In the genomic region with DNA sequence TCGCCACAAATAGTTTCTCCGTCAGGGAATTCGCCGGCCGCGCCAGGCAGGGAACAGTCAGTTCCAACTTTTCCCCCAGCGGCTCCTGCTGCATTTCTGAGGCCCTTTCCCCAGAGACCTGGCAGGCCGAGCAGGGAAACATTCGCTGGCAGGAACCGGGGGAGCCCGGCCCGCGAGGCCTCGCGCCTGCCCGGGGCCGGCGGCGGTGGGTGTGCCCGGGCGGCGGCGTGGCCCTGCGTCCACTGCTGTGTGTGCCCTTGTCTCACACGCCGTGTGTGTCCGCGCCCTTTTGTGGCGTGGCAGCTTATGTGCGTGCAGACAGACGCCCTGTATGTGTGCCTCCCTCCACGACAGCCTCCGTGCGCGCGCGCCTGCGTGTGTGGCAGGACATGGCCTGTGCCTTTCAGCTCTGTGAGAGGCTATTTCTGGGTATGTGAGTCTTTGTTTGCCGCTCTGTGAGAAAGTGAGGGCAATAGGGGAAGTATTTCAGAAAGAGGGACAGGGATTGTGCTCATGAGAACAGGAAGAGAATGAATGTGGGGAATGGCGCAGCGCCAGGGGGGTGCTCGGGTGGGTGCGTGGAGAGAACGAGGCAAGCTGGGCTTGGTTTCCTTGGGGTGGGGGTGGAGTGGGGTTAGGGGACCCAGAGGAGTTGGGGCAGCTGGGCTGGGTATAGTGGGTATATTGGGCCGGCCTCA, we compare ENCODE assay signal across 8 cellular contexts. TPM values are rescaled to one million over a fixed set of nuclear protein-coding genes. Genes with fewer than 3 reads are reported as not detected.
DNase-seq lines count a peak whose midpoint lies in the region; ATAC-seq and TF ChIP-seq lines count a peak whose summit lies in the region.

No MANE protein-coding gene starts in this region.

- intact Hi-C loops in heart left ventricle (cut with DNase I) = loop anchor here in 9 of 10 donors (5.0 to 10.0 kb wide), 4 partner anchors 53 to 127 kb away; no protein-coding TSS in a partner anchor

- H3K27ac ChIP-seq in adipose tissue (ENCODE audit: low read depth, low read length) (peak overlapping the region; percentile 17), heart left ventricle (peak overlapping the region; percentile 86 to 100 (median 97))

- H3K36me3 ChIP-seq in heart left ventricle = no peaks in the 10 kb centered on the region

- TF ChIP-seq CTCF in heart left ventricle (IDR thresholded peaks at IDR 0.05) = no peak
- TF ChIP-seq CTCF in osteocyte (IDR thresholded peaks at IDR 0.05) = no peak

- peaks cover 0 to 63% (median 7%) of the 10 kb centered on the region in 9 donors for H3K27me3 ChIP-seq in heart left ventricle

- H3K36me3 Mint-ChIP-seq in osteocyte (ENCODE audit: unreplicated experiment) = no peaks in the 10 kb centered on the region

- DNase-seq in EH (ENCODE audit: low read depth) (peak; percentile 79), NCI-H2227 (lab: John Stamatoyannopoulos, UW; ENCODE audit: unreplicated experiment) (peak; percentile 64), heart left ventricle (peak; percentile 58 to 83 (median 81)), osteocyte (ENCODE audit: extremely low spot score, unreplicated experiment) (peak; percentile 92), NCI-H1048 (lab: John Stamatoyannopoulos, UW) (no peak)
- DNase-seq in effector CD4-positive, alpha-beta T cell = no peak

- peaks cover 4 to 92% (median 68%) of the 10 kb centered on the region in 12 donors for H3K4me1 ChIP-seq in heart left ventricle

- peaks cover 72% of the 10 kb centered on the region for H3K4me1 Mint-ChIP-seq in osteocyte (ENCODE audit: unreplicated experiment)

- H3K27me3 Mint-ChIP-seq in osteocyte (ENCODE audit: unreplicated experiment) = no peaks in the 10 kb centered on the region

- peak in 1 of 2 donors; percentile 11 for TF ChIP-seq POLR2A in heart left ventricle (IDR thresholded peaks at IDR 0.05)

- peak; percentile 30 to 43 (median 37) for ATAC-seq in heart left ventricle
- no peak for ATAC-seq in GM21825 (IDR thresholded peaks at IDR 0.05; ENCODE audit: unreplicated experiment)

- no peaks in the 10 kb centered on the region for H3K9me3 Mint-ChIP-seq in osteocyte (ENCODE audit: unreplicated experiment)

- peak overlapping the region; percentile 100 for H3K27ac Mint-ChIP-seq in osteocyte (ENCODE audit: unreplicated experiment)

- peak overlapping the region; percentile 14 to 88 (median 73) for H3K4me3 ChIP-seq in heart left ventricle

- H3K4me3 Mint-ChIP-seq in osteocyte (ENCODE audit: unreplicated experiment) = peak overlapping the region; percentile 82

- WGBS in adipose tissue, 3 donors = 2 to 4% (median 3%) methylated on average over 45 of the region's 45 CpGs
- WGBS in heart left ventricle, 4 donors = 2 to 5% (median 3%) methylated on average over 16 to 45 of the region's 45 CpGs

- no peaks in the 10 kb centered on the region for H3K9me3 ChIP-seq in heart left ventricle

RNA-seq across cellular contexts. Expression of a gene that starts 0.7 kb away (rescaled TPM):
- polyA plus RNA-seq in adipose tissue = 10 to 100 TPM; 10.8 to 44.8 (median 32.2) TPM
- 100 to 1,000 TPM in 2 of 9 donors, 10 to 100 TPM in 7; 59.7 to 108 (median 92.2) TPM for total RNA-seq in heart left ventricle
- polyA plus RNA-seq in heart left ventricle = 100 to 1,000 TPM in 1 of 2 donors, 10 to 100 TPM in 1; 61.1 to 100 TPM
- 88.7 and 96.9 TPM in 2 replicates for total RNA-seq in osteocyte

RNA-seq across cellular contexts. Expression of a gene that starts 16.9 kb away (rescaled TPM):
- 10 to 100 TPM in 2 of 3 donors, 1 to 10 TPM in 1; 9.9 to 19.1 (median 10.9) TPM for polyA plus RNA-seq in adipose tissue
- 10 to 100 TPM; 16.6 to 31.9 (median 18.3) TPM for total RNA-seq in heart left ventricle
- polyA plus RNA-seq in heart left ventricle = 10 to 100 TPM; 11.4 to 26.4 TPM
- 89.5 and 93.2 TPM in 2 replicates for total RNA-seq in osteocyte

RNA-seq across cellular contexts. Expression of a gene that starts 22.2 kb away (rescaled TPM):
- polyA plus RNA-seq in adipose tissue (10 to 100 TPM; 11.3 to 32.4 (median 20.1) TPM), heart left ventricle (10 to 100 TPM; 15.9 to 58.4 TPM)
- total RNA-seq in heart left ventricle (10 to 100 TPM; 23.7 to 48.8 (median 33.0) TPM), osteocyte (43.9 and 47.5 TPM in 2 replicates)

RNA-seq across cellular contexts. Expression of a gene that starts 38.9 kb away (rescaled TPM):
- polyA plus RNA-seq in adipose tissue (not detected), heart left ventricle (not detected)
- total RNA-seq in heart left ventricle (not detected), osteocyte (1.1 TPM in 1 of 2 replicates, not detected in the other)

Comparison
In these comparisons a context has a peak if more than half of its experiments do, and no peak if none do; other contexts are left out.
1. DNase-seq: peak in EH (single experiment), NCI-H2227 (single experiment), heart left ventricle (5 of 5) and osteocyte (single experiment); none in NCI-H1048 (single experiment) and effector CD4-positive, alpha-beta T cell (single experiment).